Comparison of ENCODE assay signal across 1 cellular context in the genomic region with DNA sequence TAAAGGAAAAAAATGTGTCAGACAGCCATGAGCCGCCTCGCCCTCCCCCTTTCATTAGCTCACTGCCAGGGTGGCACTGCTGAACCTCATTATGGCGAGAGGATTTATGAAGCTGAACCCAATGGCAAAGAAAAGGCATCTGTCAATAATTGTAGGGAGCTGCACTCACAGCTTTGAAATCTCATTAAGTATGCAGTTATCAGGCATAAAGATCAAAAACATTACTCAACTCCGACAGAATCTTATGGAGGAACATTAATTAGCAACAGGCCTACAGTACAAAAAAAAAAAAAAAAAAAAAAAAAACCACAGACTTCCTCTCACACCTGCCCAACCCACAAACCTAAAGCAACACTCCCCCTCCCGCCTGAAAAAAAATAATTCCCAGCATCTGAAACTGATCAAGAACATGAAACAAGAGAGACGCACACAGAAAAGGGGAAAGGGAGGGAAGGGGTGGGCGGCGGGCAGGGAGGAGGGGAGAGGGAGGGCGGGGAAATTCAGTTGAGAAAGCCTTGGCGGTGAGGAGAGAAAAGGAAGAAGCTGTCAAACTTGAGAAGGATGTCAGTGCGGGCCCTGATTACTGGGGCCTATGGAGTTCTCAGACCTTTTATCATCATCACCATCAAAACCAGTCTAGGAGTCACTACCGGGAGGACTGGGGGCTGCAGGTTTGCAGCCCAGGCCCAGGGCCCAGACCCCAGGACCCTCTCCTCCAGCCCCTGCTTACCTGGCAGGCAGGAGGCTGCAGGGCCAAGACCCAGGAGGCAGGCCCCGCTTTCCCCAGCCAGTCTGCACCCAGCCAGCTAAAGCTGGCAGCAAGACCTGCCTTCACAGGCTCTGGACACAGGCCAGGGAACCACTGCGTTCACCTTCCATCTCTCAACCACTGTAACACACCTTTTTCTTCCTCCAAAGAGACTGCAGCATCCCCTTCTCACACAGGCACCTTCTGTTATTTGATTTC.
TF ChIP-seq lines count a peak whose summit lies in the region.

No MANE protein-coding gene starts in this region.

TF ChIP-seq in PFSK-1, 5 proteins besides CTCF, POLR2A, EP300 and RAD21 (continued from another document):
- TF ChIP-seq POLR2AphosphoS5 (IDR thresholded peaks at IDR 0.05; ENCODE audit: low read depth, low read length) (no peak), SIN3A (IDR thresholded peaks at IDR 0.05; ENCODE audit: borderline replicate concordance, insufficient read depth, low read length) (0 out of 2 replicates have a peak, but pooled peaks have one; percentile 55)
